Comparison of ENCODE assay signal across 8 cellular contexts in the genomic region with DNA sequence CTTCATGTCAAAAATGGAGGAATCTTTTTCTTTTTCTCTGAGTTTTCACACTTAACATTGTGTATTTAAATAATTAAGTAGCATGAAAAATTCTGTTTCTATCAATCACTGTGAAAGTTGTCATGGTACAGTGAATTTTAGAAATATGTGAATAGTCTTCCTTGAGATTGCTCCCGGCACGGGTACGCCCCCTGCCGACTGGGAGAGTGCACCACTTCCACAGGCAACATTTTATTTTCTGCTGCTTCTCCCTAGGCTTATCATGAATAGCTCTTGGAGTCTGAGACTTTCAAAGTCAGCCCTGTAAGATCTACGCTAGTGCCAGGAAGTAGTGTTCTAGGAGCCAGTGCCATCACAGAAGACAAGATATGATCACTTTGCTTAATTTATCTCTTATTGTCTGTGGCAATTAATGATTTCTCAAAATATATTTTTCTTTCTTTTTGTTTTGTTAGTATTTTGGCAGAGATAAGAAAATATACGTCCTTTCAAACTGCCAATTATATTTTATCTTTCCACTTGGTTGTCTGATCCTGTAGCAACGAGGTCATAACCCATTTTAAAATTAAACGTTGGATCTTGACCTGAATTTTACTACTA.
DNase-seq lines count a peak whose midpoint lies in the region; ATAC-seq, FAIRE-seq and TF ChIP-seq lines count a peak whose summit lies in the region.

No MANE protein-coding gene starts in this region.

- no peaks in the 10 kb centered on the region for H3K27me3 ChIP-seq in kidney epithelial cell (ENCODE audit: control insufficient read depth, insufficient read depth, low read length)

- TF ChIP-seq CTCF in astrocyte of the cerebellum (IDR thresholded peaks at IDR 0.05; ENCODE audit: low read depth, low read length, missing control alignments), result peak; percentile 92
- peak; percentile 84 for TF ChIP-seq CTCF in kidney epithelial cell (IDR thresholded peaks at IDR 0.05; ENCODE audit: insufficient read depth, low read length, poor library complexity, severe bottlenecking)

- in situ Hi-C loops in astrocyte of the cerebellum (cut with HindIII; ENCODE audit: low sequenced_read_pairs), result no loop called here

- DNase-seq in AML-193 (lab: John Stamatoyannopoulos, UW), result peak; percentile 35 to 55
- peak; percentile 2 for DNase-seq in GM12891 (ENCODE audit: insufficient read length, low spot score)
- peak; percentile 9 for DNase-seq in MV-4-11 (lab: John Stamatoyannopoulos, UW)
- DNase-seq in astrocyte of the cerebellum (ENCODE audit: low read depth), result peak; percentile 19
- DNase-seq in kidney epithelial cell (ENCODE audit: low read depth), result no peak
- no peak for DNase-seq in NCI-H2029 (lab: John Stamatoyannopoulos, UW)
- DNase-seq in activated naive CD4-positive, alpha-beta T cell treated with Interleukin-2 at 50 U/mL for 16 hours, result no peak

- no peaks in the 10 kb centered on the region for H3K36me3 ChIP-seq in kidney epithelial cell (ENCODE audit: control insufficient read depth, insufficient read depth, low read length)

- no peak overlapping the region for H3K4me3 ChIP-seq in astrocyte of the cerebellum (ENCODE audit: low read depth, low read length)
- no peak overlapping the region for H3K4me3 ChIP-seq in kidney epithelial cell (ENCODE audit: low read depth, low read length)

- no peak for TF ChIP-seq POLR2A in GM12891 (IDR thresholded peaks at IDR 0.05; ENCODE audit: low read depth, low read length)

- peak; percentile 76 for ATAC-seq in HG02623 (IDR thresholded peaks at IDR 0.05; ENCODE audit: unreplicated experiment)

- FAIRE-seq in GM12891 (lab: Jason Lieb, UNC), result peak; percentile 89

TF ChIP-seq in GM12891, 5 proteins besides CTCF, POLR2A, EP300 and RAD21:
- TF ChIP-seq POU2F2 (IDR thresholded peaks at IDR 0.05; ENCODE audit: low read depth, low read length) (no peak), SPI1 (IDR thresholded peaks at IDR 0.05; ENCODE audit: low read depth, low read length) (no peak), POLR2AphosphoS5 (IDR thresholded peaks at IDR 0.05; ENCODE audit: low read depth, low read length) (no peak), PAX5 (IDR thresholded peaks at IDR 0.05; ENCODE audit: insufficient read depth, low read length, severe bottlenecking) (no peak), TAF1 (IDR thresholded peaks at IDR 0.05; ENCODE audit: low read depth, low read length) (no peak)

Comparison
In these comparisons a context has a peak if more than half of its experiments do, and no peak if none do; other contexts are left out.
1. DNase-seq: peak in AML-193 (2 of 2), GM12891 (single experiment), MV-4-11 (single experiment) and astrocyte of the cerebellum (single experiment); none in kidney epithelial cell (single experiment), NCI-H2029 (single experiment) and activated naive CD4-positive, alpha-beta T cell treated with Interleukin-2 at 50 U/mL for 16 hours (single experiment).